In genomic region chr20:5720696-5721095, GRCh38 we compare ENCODE assay signal across 19 cellular contexts. TPM values are rescaled to one million over a fixed set of nuclear protein-coding genes. Genes with fewer than 3 reads are reported as not detected.
"Had no signal": no experiment of that assay in that cellular context is flagged by ENCODE, and none has a peak within 500 bp of the region (broad histone marks: within the 10 kb centered on the region; RNA-seq: fewer than 3 reads in every experiment).

No MANE protein-coding gene starts in this region.

- ATAC-seq: gastrocnemius medialis, heart left ventricle had no signal

- H3K9me3 ChIP-seq: ascending aorta, gastrocnemius medialis, left lung, neutrophil, upper lobe of right lung had no signal

- H3K4me3 ChIP-seq: ascending aorta, gastrocnemius medialis, heart left ventricle, left lung, upper lobe of right lung had no signal

- H3K27ac ChIP-seq: ascending aorta, gastrocnemius medialis, heart left ventricle, left lung, neutrophil, upper lobe of right lung, WERI-Rb-1 had no signal

- H3K27me3 ChIP-seq: ascending aorta, gastrocnemius medialis, heart left ventricle, left lung, neutrophil, upper lobe of right lung had no signal

- H3K36me3 ChIP-seq: ascending aorta, gastrocnemius medialis, heart left ventricle, left lung, neutrophil, upper lobe of right lung, WERI-Rb-1 had no signal

- DNase-seq: activated CD4-positive, alpha-beta T cell treated with anti-CD3 and anti-CD28 coated beads for 1 hour; activated CD8-positive, alpha-beta memory T cell treated with anti-CD3 and anti-CD28 coated beads for 24 hours; activated CD8-positive, alpha-beta memory T cell treated with anti-CD3 and anti-CD28 coated beads, Interleukin-2, amount 50 U/mL, for 48 hours; activated effector memory CD4-positive, alpha-beta T cell treated with Interleukin-2 at 50 U/mL for 16 hours; activated naive CD4-positive, alpha-beta T cell treated with anti-CD3 and anti-CD28 coated beads, Interleukin-2, amount 10 ng/mL, durations not matched to agents 7 days and 5 days; activated naive CD8-positive, alpha-beta T cell treated with anti-CD3 and anti-CD28 coated beads, Interleukin-2, amount 50 U/mL, for 24 hours; activated T-cell treated with anti-CD3 and anti-CD28 coated beads, Interleukin-2, amount 50 U/mL, for 48 hours; gastrocnemius medialis; heart left ventricle; kidney; posterior cingulate gyrus; stimulated activated CD4-positive, alpha-beta T cell treated with anti-CD3 and anti-CD28 coated beads, Interleukin-12 subunit alpha, Interleukin-12 subunit beta, amount 100 ng/mL, for 4 hours; stimulated activated CD8-positive, alpha-beta memory T cell treated with anti-CD3 and anti-CD28 coated beads, Interleukin-4, amount 100 ng/mL, for 48 hours; stimulated activated naive CD4-positive, alpha-beta T cell; upper lobe of right lung; WERI-Rb-1 had no signal

- H3K4me1 ChIP-seq: ascending aorta had no signal

RNA-seq across cellular contexts. Expression of gene SHLD1, which starts 29.5 kb away (rescaled TPM):
- total RNA-seq: ascending aorta had no signal
